12 cellular contexts compared by ENCODE assay signal in the genomic region with DNA sequence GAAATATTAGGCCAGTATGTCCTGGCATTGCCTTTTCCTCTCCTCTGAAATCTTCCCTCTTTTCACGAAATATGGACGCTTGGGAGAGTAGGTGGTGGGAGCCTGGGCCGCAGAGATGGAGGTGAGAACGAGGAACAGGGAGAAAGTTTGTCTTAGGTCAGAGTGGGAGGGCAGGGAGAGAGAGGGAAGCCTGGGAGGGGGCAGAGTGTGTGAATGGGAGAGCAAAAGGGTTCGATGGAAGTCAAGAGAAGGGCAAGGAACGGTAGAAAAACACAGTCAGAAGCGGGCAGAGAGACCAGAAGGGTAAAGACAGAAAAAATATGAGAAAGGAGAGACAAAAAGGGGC. TPM values are rescaled to one million over a fixed set of nuclear protein-coding genes. Genes with fewer than 3 reads are reported as not detected.
DNase-seq lines count a peak whose midpoint lies in the region; ATAC-seq, FAIRE-seq and TF ChIP-seq lines count a peak whose summit lies in the region.
"Had no signal": no experiment of that assay in that cellular context is flagged by ENCODE, and none has a peak within 500 bp of the region (broad histone marks: within the 10 kb centered on the region; RNA-seq: fewer than 3 reads in every experiment).

No MANE protein-coding gene starts in this region.

- no peak overlapping the region for H4K8ac ChIP-seq in mesenchymal stem cell (ENCODE audit: low read length)

- peak overlapping the region; percentile 52 for H3K9ac ChIP-seq in mesenchymal stem cell (ENCODE audit: low read length)
- H3K9ac ChIP-seq: parathyroid adenoma had no signal

- no peaks in the 10 kb centered on the region for H3K4me1 Mint-ChIP-seq in activated T-cell treated with anti-CD3 and anti-CD28 coated beads, Interleukin-2, amount 50 U/mL, for 72 hours (ENCODE audit: low read depth)
- H3K4me1 Mint-ChIP-seq in central memory CD8-positive, alpha-beta T cell = peaks cover 8% of the 10 kb centered on the region

- no peak overlapping the region for H3K27ac Mint-ChIP-seq in activated T-cell treated with anti-CD3 and anti-CD28 coated beads, Interleukin-2, amount 50 U/mL, for 72 hours
- no peak overlapping the region for H3K27ac Mint-ChIP-seq in central memory CD8-positive, alpha-beta T cell (ENCODE audit: low read depth)

- H3K4ac ChIP-seq in mesenchymal stem cell (ENCODE audit: low read depth in 1 of 2, low read length in 2 of 2) = no peak overlapping the region

- FAIRE-seq in HTR-8/SVneo (lab: Jason Lieb, UNC) = no peak
- FAIRE-seq: endothelial cell of umbilical vein, GM12878 had no signal

- no peak overlapping the region for H2BK15ac ChIP-seq in mesenchymal stem cell (ENCODE audit: low read depth, poor library complexity, severe bottlenecking)

- H3K27me3 Mint-ChIP-seq in activated T-cell treated with anti-CD3 and anti-CD28 coated beads, Interleukin-2, amount 50 U/mL, for 72 hours (ENCODE audit: low read depth) = peaks cover 53% of the 10 kb centered on the region
- H3K27me3 Mint-ChIP-seq in central memory CD8-positive, alpha-beta T cell = peaks cover 85% of the 10 kb centered on the region

- no peak for ATAC-seq in activated T-cell treated with anti-CD3 and anti-CD28 coated beads, Interleukin-2, amount 50 U/mL, for 72 hours (replicated peaks in 1 of 2)
- ATAC-seq in central memory CD8-positive, alpha-beta T cell (replicated peaks; ENCODE audit: extremely low read depth, poor library complexity, severe bottlenecking) = no peak
- ATAC-seq in thoracic aorta (ENCODE audit: insufficient number of reproducible peaks, low FRiP score, low read depth) (no peak), HG03095 (IDR thresholded peaks at IDR 0.05; ENCODE audit: unreplicated experiment) (no peak)
- ATAC-seq: GM12878 had no signal

- H3K79me1 ChIP-seq in mesenchymal stem cell (replicated peaks; ENCODE audit: low read length, poor library complexity, severe bottlenecking) = no peaks in the 10 kb centered on the region

- H2BK5ac ChIP-seq in mesenchymal stem cell (ENCODE audit: low read depth, low read length, poor library complexity, severe bottlenecking) = no peak overlapping the region

- no peak overlapping the region for H3K4me2 ChIP-seq in mesenchymal stem cell (ENCODE audit: low read length, poor library complexity, severe bottlenecking)

- no peak overlapping the region for H3K27ac ChIP-seq in mesenchymal stem cell (ENCODE audit: low read length, poor library complexity, severe bottlenecking)
- peak overlapping the region; percentile 75 to 79 for H3K27ac ChIP-seq in thoracic aorta
- H3K27ac ChIP-seq in uterus = no peak overlapping the region
- H3K27ac ChIP-seq: parathyroid adenoma had no signal

- H4K91ac ChIP-seq in mesenchymal stem cell (ENCODE audit: low read length) = no peak overlapping the region

- no peak for DNase-seq in activated T-cell treated with anti-CD3 and anti-CD28 coated beads, Interleukin-2, amount 50 U/mL, for 72 hours
- DNase-seq in activated T-cell treated with anti-CD3 and anti-CD28 coated beads for 4 hours (no peak), mesenchymal stem cell (no peak), thoracic aorta (ENCODE audit: low spot score) (no peak), uterus (no peak), HTR-8/SVneo (ENCODE audit: insufficient read length, low spot score) (no peak)
- no peak for DNase-seq in central memory CD8-positive, alpha-beta T cell (ENCODE audit: low spot score in 2 of 2)

- H3K14ac ChIP-seq in mesenchymal stem cell (ENCODE audit: low read length in 2 of 2) = no peak overlapping the region

- no peaks in the 10 kb centered on the region for H3K9me3 ChIP-seq in mesenchymal stem cell (ENCODE audit: control insufficient read depth, low read length)
- no peaks in the 10 kb centered on the region for H3K9me3 ChIP-seq in thoracic aorta
- H3K9me3 ChIP-seq in uterus = no peaks in the 10 kb centered on the region

- no peak overlapping the region for H2BK120ac ChIP-seq in mesenchymal stem cell (ENCODE audit: low read depth, low read length)

- no peak overlapping the region for H3K18ac ChIP-seq in mesenchymal stem cell (ENCODE audit: low read depth in 1 of 2, low read length in 2 of 2)

- no peak overlapping the region for H3K23ac ChIP-seq in mesenchymal stem cell (ENCODE audit: low read length in 2 of 2)

- no peak overlapping the region for H2AFZ ChIP-seq in mesenchymal stem cell (ENCODE audit: low read depth, low read length)
- H2AFZ ChIP-seq: parathyroid adenoma had no signal

- H2BK12ac ChIP-seq in mesenchymal stem cell (ENCODE audit: low read length in 2 of 2) = no peak overlapping the region

- H3K9me3 Mint-ChIP-seq in activated T-cell treated with anti-CD3 and anti-CD28 coated beads, Interleukin-2, amount 50 U/mL, for 72 hours = no peaks in the 10 kb centered on the region
- H3K9me3 Mint-ChIP-seq in central memory CD8-positive, alpha-beta T cell = no peaks in the 10 kb centered on the region

- H3K4me1 ChIP-seq in mesenchymal stem cell (ENCODE audit: control insufficient read depth, insufficient read depth, low read depth, low read length) = peaks cover 9% of the 10 kb centered on the region
- peaks cover 2 to 46% of the 10 kb centered on the region in 2 donors for H3K4me1 ChIP-seq in thoracic aorta (ENCODE audit: control insufficient read depth in 1 of 2, low read depth in 2 of 2)
- no peaks in the 10 kb centered on the region for H3K4me1 ChIP-seq in uterus
- H3K4me1 ChIP-seq: parathyroid adenoma had no signal

- WGBS in mesenchymal stem cell = 19% methylated on average over 7 of the region's 7 CpGs

- H3K4me3 ChIP-seq in mesenchymal stem cell (ENCODE audit: insufficient read depth in 1 of 2, low read depth in 1 of 2, low read length in 2 of 2) = peak overlapping the region in 1 of 2 experiments; percentile 73
- H3K4me3 ChIP-seq in thoracic aorta = peak overlapping the region; percentile 88
- H3K4me3 ChIP-seq in uterus = no peak overlapping the region
- H3K4me3 ChIP-seq: GM12878 had no signal

- H3K27me3 ChIP-seq in mesenchymal stem cell (ENCODE audit: control insufficient read depth in 1 of 2, insufficient read depth in 1 of 2, low read length in 2 of 2) = peaks cover 38 to 65% of the 10 kb centered on the region in 2 experiments
- no peaks in the 10 kb centered on the region for H3K27me3 ChIP-seq in thoracic aorta (replicated peaks; ENCODE audit: insufficient read depth)
- peaks cover 0 to 7% of the 10 kb centered on the region in 2 donors for H3K27me3 ChIP-seq in uterus

- peaks cover 0 to 2% of the 10 kb centered on the region in 2 donors for H3K36me3 Mint-ChIP-seq in activated T-cell treated with anti-CD3 and anti-CD28 coated beads, Interleukin-2, amount 50 U/mL, for 72 hours (ENCODE audit: insufficient read depth in 2 of 2)
- no peaks in the 10 kb centered on the region for H3K36me3 Mint-ChIP-seq in central memory CD8-positive, alpha-beta T cell (ENCODE audit: insufficient read depth)

- no peak overlapping the region for H2AK5ac ChIP-seq in mesenchymal stem cell (ENCODE audit: low read length, severe bottlenecking)

- TF ChIP-seq CTCF in thoracic aorta (IDR thresholded peaks at IDR 0.05) (no peak), uterus (IDR thresholded peaks at IDR 0.05) (no peak)

- H3K36me3 ChIP-seq in mesenchymal stem cell (ENCODE audit: control insufficient read depth in 1 of 2, insufficient read depth in 2 of 2, low read depth in 1 of 2, low read length in 2 of 2) (peaks cover 0 to 3% of the 10 kb centered on the region in 2 experiments), thoracic aorta (no peaks in the 10 kb centered on the region), uterus (no peaks in the 10 kb centered on the region)

- peak overlapping the region; percentile 61 to 79 for H3K4me3 Mint-ChIP-seq in activated T-cell treated with anti-CD3 and anti-CD28 coated beads, Interleukin-2, amount 50 U/mL, for 72 hours
- peak overlapping the region; percentile 66 for H3K4me3 Mint-ChIP-seq in central memory CD8-positive, alpha-beta T cell

- no peak for TF ChIP-seq POLR2A in uterus (IDR thresholded peaks at IDR 0.05)

- intact Hi-C loops in uterus (cut with DNase I; ENCODE audit: low total_unique reads) = no loop called here

RNA-seq across cellular contexts. Expression of gene TRABD2B, which starts 1.2 kb away (rescaled TPM):
- not detected for total RNA-seq in activated T-cell treated with anti-CD3 and anti-CD28 coated beads, Interleukin-2, amount 50 U/mL, for 72 hours
- 0.28 TPM for polyA plus RNA-seq in mesenchymal stem cell (2013, experiment 1 of 2)
- 0.23 TPM for polyA plus RNA-seq in mesenchymal stem cell (2013, experiment 2 of 2)
- total RNA-seq in thoracic aorta (10 to 100 TPM in 1 of 2 donors, 1 to 10 TPM in 1; 3.8 to 10.7 TPM), uterus (1 to 10 TPM in 2 of 4 donors, under 1 TPM in 2; under 0.01 to 1.6 (median 1.0) TPM)
- total RNA-seq: activated CD8-positive, alpha-beta memory T cell treated with anti-CD3 and anti-CD28 coated beads for 36 hours; endothelial cell of umbilical vein; GM12878 had no signal
- polyA plus RNA-seq: endothelial cell of umbilical vein, GM12878 had no signal

Comparison
In these comparisons a context has a peak if more than half of its experiments do, and no peak if none do; other contexts are left out.
1. H3K27ac ChIP-seq: peak in thoracic aorta (2 of 2); none in mesenchymal stem cell (single experiment) and uterus (0 of 2).